Comparison of ENCODE assay signal across 15 cellular contexts in the genomic region with DNA sequence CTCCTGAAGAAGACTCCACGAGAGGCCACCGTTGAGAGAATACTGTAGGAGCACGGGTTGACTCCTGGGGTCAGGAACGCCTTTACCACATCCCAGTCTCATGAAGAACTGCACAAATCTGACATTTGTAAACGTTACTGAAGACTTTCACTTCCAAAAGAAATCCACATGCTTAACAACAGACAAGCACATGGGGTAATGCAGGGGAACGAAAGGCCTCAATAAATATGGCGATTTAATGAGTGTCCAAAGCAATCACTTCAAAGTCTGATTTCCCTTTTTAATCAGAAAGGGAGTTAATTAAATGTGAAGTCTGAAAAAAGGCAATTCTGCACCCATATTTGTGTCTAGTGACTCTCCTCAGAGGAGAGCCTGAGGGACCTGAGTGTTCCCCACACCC.
DNase-seq lines count a peak whose midpoint lies in the region; ATAC-seq and TF ChIP-seq lines count a peak whose summit lies in the region.
"Had no signal": no experiment of that assay in that cellular context is flagged by ENCODE, and none has a peak within 500 bp of the region (broad histone marks: within the 10 kb centered on the region; RNA-seq: fewer than 3 reads in every experiment).

No MANE protein-coding gene starts in this region.

- H3K79me2 ChIP-seq in KMS-11 (ENCODE audit: insufficient read depth, low read depth), result no peaks in the 10 kb centered on the region

- H3K4me3 ChIP-seq in heart left ventricle, result no peak overlapping the region
- H3K4me3 ChIP-seq in KMS-11 (IDR thresholded peaks at IDR 0.05; ENCODE audit: insufficient read depth, low read depth, low read length), result no peak overlapping the region
- H3K4me3 ChIP-seq in dorsolateral prefrontal cortex, result peak overlapping the region in 1 of 59 donors; percentile 30
- H3K4me3 ChIP-seq in brain microvascular endothelial cell (ENCODE audit: low read depth, low read length), result no peak overlapping the region
- H3K4me3 ChIP-seq: BLaER1 had no signal

- TF ChIP-seq POLR2A in heart left ventricle (IDR thresholded peaks at IDR 0.05), result no peak

- no peaks in the 10 kb centered on the region for H3K27me3 ChIP-seq in heart left ventricle
- no peaks in the 10 kb centered on the region for H3K27me3 ChIP-seq in KMS-11 (ENCODE audit: insufficient read depth, low read depth)
- no peaks in the 10 kb centered on the region for H3K27me3 ChIP-seq in dorsolateral prefrontal cortex
- no peaks in the 10 kb centered on the region for H3K27me3 ChIP-seq in brain microvascular endothelial cell (replicated peaks)
- H3K27me3 ChIP-seq: BLaER1 had no signal

- H3K36me3 ChIP-seq in heart left ventricle (no peaks in the 10 kb centered on the region), KMS-11 (ENCODE audit: insufficient read depth) (no peaks in the 10 kb centered on the region), brain microvascular endothelial cell (replicated peaks) (no peaks in the 10 kb centered on the region)
- H3K36me3 ChIP-seq: BLaER1 had no signal

- in situ Hi-C loops in brain microvascular endothelial cell (cut with HindIII; ENCODE audit: low pct_ligation_motif_present, low sequenced_read_pairs), result no loop called here

- no peak overlapping the region for H3K9ac ChIP-seq in KMS-11
- H3K9ac ChIP-seq: BLaER1 had no signal

- H4K20me1 ChIP-seq in KMS-11 (ENCODE audit: insufficient read depth), result no peaks in the 10 kb centered on the region
- H4K20me1 ChIP-seq: BLaER1 had no signal

- ATAC-seq in heart left ventricle (no peak), GM18520 (IDR thresholded peaks at IDR 0.05; ENCODE audit: unreplicated experiment) (no peak)

- intact Hi-C loops in heart left ventricle (cut with DNase I) (no loop called here), cardiac septum (cut with DNase I) (no loop called here), dorsolateral prefrontal cortex (cut with DNase I) (no loop called here)

- H3K9me3 ChIP-seq in heart left ventricle, result no peaks in the 10 kb centered on the region
- H3K9me3 ChIP-seq: BLaER1, Caco-2 had no signal

- peak overlapping the region; percentile 59; the same call in 1 of the 2 replicates for H2AFZ ChIP-seq in KMS-11 (ENCODE audit: low read depth)

- no peak for TF ChIP-seq CTCF in heart left ventricle (IDR thresholded peaks at IDR 0.05)
- no peak for TF ChIP-seq CTCF in KMS-11 (conservative IDR thresholded peaks at IDR 0.05; ENCODE audit: low read depth, low read length)
- TF ChIP-seq CTCF in dorsolateral prefrontal cortex (IDR thresholded peaks at IDR 0.05 in 54 of 56, conservative IDR thresholded peaks at IDR 0.05 in 2 of 56; ENCODE audit: low read depth in 1 of 56, partially characterized antibody in 56 of 56), result no peak
- no peak for TF ChIP-seq CTCF in brain microvascular endothelial cell (IDR thresholded peaks at IDR 0.05; ENCODE audit: low read depth, low read length, missing control alignments)

- H3K27ac ChIP-seq in heart left ventricle (peak overlapping the region in 7 of 12 donors; percentile 6 to 63 (median 31)), KMS-11 (peak overlapping the region; percentile 19; the same call in 1 of the 2 replicates), angular gyrus (ENCODE audit: low read depth, low read length) (peak overlapping the region; percentile 100), dorsolateral prefrontal cortex (peak overlapping the region; percentile 79 to 100 (median 98)), brain microvascular endothelial cell (no peak overlapping the region)
- H3K27ac ChIP-seq: BLaER1 had no signal

- H3K4me1 ChIP-seq in heart left ventricle, result peaks cover 0 to 19% (median 0%) of the 10 kb centered on the region in 12 donors
- H3K4me1 ChIP-seq in KMS-11 (ENCODE audit: low read depth, poor library complexity, severe bottlenecking), result peaks cover 28% of the 10 kb centered on the region
- H3K4me1 ChIP-seq: BLaER1, Caco-2 had no signal

- 62 to 85% (median 80%) methylated on average over 7 of the region's 7 CpGs for WGBS in heart left ventricle, 4 donors

- DNase-seq in heart left ventricle (no peak), cardiac septum (ENCODE audit: low spot score) (no peak), dorsolateral prefrontal cortex (no peak), brain microvascular endothelial cell (no peak)
- no peak for DNase-seq in stimulated activated CD8-positive, alpha-beta memory T cell treated with anti-CD3 and anti-CD28 coated beads, Interleukin-4, amount 100 ng/mL, for 48 hours
- DNase-seq: 8988T; AML-193; Caco-2; CD8-positive, alpha-beta memory T cell; HCEC 1CT; HFFc6 had no signal

- peak overlapping the region; percentile 62 for H3K4me2 ChIP-seq in KMS-11
- H3K4me2 ChIP-seq: BLaER1 had no signal
